ENCODE assay signal across 6 cellular contexts in the genomic region with DNA sequence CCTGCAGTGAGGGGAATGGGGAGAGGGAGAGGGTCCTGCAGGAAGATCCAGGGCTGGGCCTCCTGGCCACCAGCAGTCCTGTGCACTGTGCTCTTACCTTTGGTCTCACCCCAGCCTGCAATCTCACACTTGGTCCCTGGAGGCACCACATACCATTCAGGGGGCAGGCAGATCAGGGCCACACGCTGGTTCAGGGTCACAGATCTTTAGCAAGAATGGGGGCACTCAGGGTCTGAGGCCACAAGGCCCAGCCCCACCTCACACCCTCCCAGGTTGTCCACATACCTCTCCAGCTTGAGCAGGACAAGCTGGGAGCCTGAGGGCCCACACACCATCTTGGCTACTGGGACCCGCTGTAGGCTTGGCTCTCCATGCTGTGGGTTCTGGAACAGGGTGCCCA. TPM values are rescaled to one million over a fixed set of nuclear protein-coding genes. Genes with fewer than 3 reads are reported as not detected.
"Had no signal": no experiment of that assay in that cellular context is flagged by ENCODE, and none has a peak within 500 bp of the region (broad histone marks: within the 10 kb centered on the region; RNA-seq: fewer than 3 reads in every experiment).

No MANE protein-coding gene starts in this region.

RNA-seq across cellular contexts. Expression of a gene that starts 35.0 kb away (rescaled TPM):
- total RNA-seq: osteocyte, pancreas, posterior vena cava, pulmonary artery endothelial cell, urinary bladder, uterus had no signal
